Comparison of ENCODE assay signal across 8 cellular contexts in the genomic region with DNA sequence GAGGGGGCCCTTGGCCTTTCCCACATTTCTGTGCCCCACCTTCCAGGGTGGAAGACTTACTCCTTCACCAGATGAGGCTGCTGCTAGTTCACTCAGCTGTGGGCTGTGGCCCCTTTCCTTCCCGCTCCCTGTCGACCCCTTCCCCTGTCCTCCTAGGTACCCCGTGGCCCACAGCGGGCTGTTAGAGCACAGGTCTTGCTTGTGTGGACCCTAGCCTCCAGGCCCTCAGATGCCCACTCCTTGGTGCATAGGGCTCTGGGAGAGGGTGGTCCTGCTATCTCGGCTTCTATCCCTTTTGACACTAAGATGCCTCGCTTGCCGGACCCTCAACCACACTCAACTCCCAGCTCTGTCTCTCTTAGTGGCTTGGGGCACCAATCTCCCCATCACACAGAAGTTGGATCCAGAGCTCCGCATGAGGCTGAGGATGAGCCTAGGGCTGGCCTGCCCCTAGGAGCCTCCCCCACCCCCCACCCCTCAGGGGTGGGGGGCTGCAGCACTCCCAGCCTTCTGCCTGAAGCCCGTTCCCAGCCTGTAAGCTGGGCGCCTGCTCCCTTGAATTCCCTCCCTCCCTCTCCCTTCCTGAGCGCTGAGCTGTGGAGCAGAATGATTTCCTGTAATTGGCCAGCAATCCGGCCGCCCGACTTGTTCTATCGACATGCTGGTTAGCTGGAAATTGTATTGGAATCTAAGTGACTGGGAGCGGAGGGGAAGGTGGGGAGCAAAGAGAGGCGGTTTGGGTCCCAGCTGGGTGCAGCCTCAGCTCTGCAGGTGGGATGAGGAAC. TPM values are rescaled to one million over a fixed set of nuclear protein-coding genes. Genes with fewer than 3 reads are reported as not detected.
DNase-seq lines count a peak whose midpoint lies in the region; ATAC-seq and TF ChIP-seq lines count a peak whose summit lies in the region.
"Had no signal": no experiment of that assay in that cellular context is flagged by ENCODE, and none has a peak within 500 bp of the region (broad histone marks: within the 10 kb centered on the region; RNA-seq: fewer than 3 reads in every experiment).

No MANE protein-coding gene starts in this region.

- WGBS in hepatocyte (ENCODE audit: low lambda C conversion rate, missing lambda C conversion rate) = 34% methylated on average over 17 of the region's 17 CpGs

- H3K36me3 ChIP-seq in hepatocyte (replicated peaks; ENCODE audit: insufficient read depth, low read depth) (no peaks in the 10 kb centered on the region), rectal smooth muscle tissue (ENCODE audit: control insufficient read depth, insufficient read depth, low read length) (peaks cover 9% of the 10 kb centered on the region)

- peak; percentile 23 for DNase-seq in GM03348 (ENCODE audit: low spot score)
- DNase-seq in hepatocyte (ENCODE audit: low spot score) = no peak
- DNase-seq: activated CD4-positive, alpha-beta T cell treated with anti-CD3 and anti-CD28 coated beads for 36 hours had no signal

- H3K4me1 ChIP-seq in hepatocyte (ENCODE audit: insufficient read depth) = peaks cover 31% of the 10 kb centered on the region
- H3K4me1 ChIP-seq in rectal smooth muscle tissue (ENCODE audit: control insufficient read depth, insufficient read depth, low read length) = peaks cover 15% of the 10 kb centered on the region

- no peaks in the 10 kb centered on the region for H3K9me2 ChIP-seq in hepatocyte (replicated peaks; ENCODE audit: insufficient read depth)

- no peak for ATAC-seq in activated T-helper 17 cell treated with anti-CD3 and anti-CD28 coated beads, Interleukin-2, amount 50 U/mL, for 72 hours (replicated peaks)
- ATAC-seq in HG02885 (IDR thresholded peaks at IDR 0.05; ENCODE audit: poor library complexity, unreplicated experiment) (no peak), HG02610 (IDR thresholded peaks at IDR 0.05; ENCODE audit: unreplicated experiment) (no peak), GM19035 (IDR thresholded peaks at IDR 0.05; ENCODE audit: unreplicated experiment) (no peak)
- ATAC-seq: activated CD4-positive, alpha-beta T cell treated with anti-CD3 and anti-CD28 coated beads for 36 hours had no signal

- no peaks in the 10 kb centered on the region for H3K9me3 Mint-ChIP-seq in activated T-helper 17 cell treated with anti-CD3 and anti-CD28 coated beads, Interleukin-2, amount 50 U/mL, for 72 hours

- peaks cover 15% of the 10 kb centered on the region for H3K4me1 Mint-ChIP-seq in activated T-helper 17 cell treated with anti-CD3 and anti-CD28 coated beads, Interleukin-2, amount 50 U/mL, for 72 hours

- no peaks in the 10 kb centered on the region for H3K9me3 ChIP-seq in hepatocyte (ENCODE audit: low read depth)

- H3K27ac ChIP-seq in hepatocyte = no peak overlapping the region
- H3K27ac ChIP-seq in rectal smooth muscle tissue (ENCODE audit: low read depth, low read length) = peak overlapping the region; percentile 7

- H3K27me3 Mint-ChIP-seq in activated T-helper 17 cell treated with anti-CD3 and anti-CD28 coated beads, Interleukin-2, amount 50 U/mL, for 72 hours = peaks cover 28% of the 10 kb centered on the region

- H3K4me3 ChIP-seq in hepatocyte = no peak overlapping the region
- H3K4me3 ChIP-seq in rectal smooth muscle tissue (ENCODE audit: low read length) = peak overlapping the region; percentile 1

- TF ChIP-seq CTCF in hepatocyte (IDR thresholded peaks at IDR 0.05; ENCODE audit: poor library complexity) = no peak

- peak overlapping the region; percentile 44 for H3K4me3 Mint-ChIP-seq in activated T-helper 17 cell treated with anti-CD3 and anti-CD28 coated beads, Interleukin-2, amount 50 U/mL, for 72 hours

- H3K4me2 ChIP-seq in hepatocyte = peak overlapping the region; percentile 97

- no peak overlapping the region for H3K27ac Mint-ChIP-seq in activated T-helper 17 cell treated with anti-CD3 and anti-CD28 coated beads, Interleukin-2, amount 50 U/mL, for 72 hours
- H3K27ac Mint-ChIP-seq: activated CD4-positive, alpha-beta T cell treated with anti-CD3 and anti-CD28 coated beads for 36 hours had no signal

- no peak overlapping the region for H3K9ac ChIP-seq in rectal smooth muscle tissue (ENCODE audit: low read length)

- no peaks in the 10 kb centered on the region for H4K20me1 ChIP-seq in hepatocyte (ENCODE audit: insufficient read depth, poor library complexity, severe bottlenecking)

- H3K27me3 ChIP-seq in hepatocyte = peaks cover 4% of the 10 kb centered on the region
- peaks cover 6% of the 10 kb centered on the region for H3K27me3 ChIP-seq in rectal smooth muscle tissue (ENCODE audit: control insufficient read depth, insufficient read depth, low read length)

- H3K79me2 ChIP-seq in hepatocyte = no peaks in the 10 kb centered on the region

- H2AFZ ChIP-seq in hepatocyte = no peak overlapping the region

- peaks cover 23% of the 10 kb centered on the region for H3K36me3 Mint-ChIP-seq in activated T-helper 17 cell treated with anti-CD3 and anti-CD28 coated beads, Interleukin-2, amount 50 U/mL, for 72 hours (ENCODE audit: low read depth)

RNA-seq across cellular contexts. Expression of a gene that starts 30.9 kb away (rescaled TPM):
- total RNA-seq in activated T-helper 17 cell treated with anti-CD3 and anti-CD28 coated beads, Interleukin-2, amount 50 U/mL, for 72 hours = 10 to 100 TPM; 36.5 to 36.6 TPM
- 31.3 and 47.4 TPM in 2 replicates for total RNA-seq in hepatocyte
- polyA plus RNA-seq in hepatocyte = 29.9 and 33.3 TPM in 2 replicates

RNA-seq across cellular contexts. Expression of a gene that starts 40.6 kb away (rescaled TPM):
- 100 to 1,000 TPM; 101 to 120 TPM for total RNA-seq in activated T-helper 17 cell treated with anti-CD3 and anti-CD28 coated beads, Interleukin-2, amount 50 U/mL, for 72 hours
- total RNA-seq in hepatocyte = 68.5 and 71.2 TPM in 2 replicates
- polyA plus RNA-seq in hepatocyte = 90.1 and 126 TPM in 2 replicates

RNA-seq across cellular contexts. Expression of a gene that starts 52.4 kb away (rescaled TPM):
- total RNA-seq in activated T-helper 17 cell treated with anti-CD3 and anti-CD28 coated beads, Interleukin-2, amount 50 U/mL, for 72 hours = under 1 TPM; 0.32 to 0.34 TPM
- total RNA-seq in hepatocyte = 12.8 and 15.1 TPM in 2 replicates
- polyA plus RNA-seq in hepatocyte = 54.9 and 68.3 TPM in 2 replicates

Comparison
In these comparisons a context has a peak if more than half of its experiments do, and no peak if none do; other contexts are left out.
1. RNA of a gene that starts 52.4 kb away (total RNA-seq): 12.8 to 15.1 TPM in hepatocyte; 0.32 to 0.34 TPM in activated T-helper 17 cell treated with anti-CD3 and anti-CD28 coated beads, Interleukin-2, amount 50 U/mL, for 72 hours; every median in the first group is over 10 times any median in the second.